Comparison of ENCODE assay signal across 13 cellular contexts in genomic region chr2:12514631-12515437, GRCh38.
DNase-seq lines count a peak whose midpoint lies in the region; ATAC-seq and TF ChIP-seq lines count a peak whose summit lies in the region.
"Had no signal": no experiment of that assay in that cellular context is flagged by ENCODE, and none has a peak within 500 bp of the region (broad histone marks: within the 10 kb centered on the region; RNA-seq: fewer than 3 reads in every experiment).

No MANE protein-coding gene starts in this region.

- peaks cover 14% of the 10 kb centered on the region for H3K4me1 ChIP-seq in parathyroid adenoma
- H3K4me1 ChIP-seq: A549 had no signal

- POLR2A ChIA-PET in activated naive CD8-positive, alpha-beta T cell treated with anti-CD3 and anti-CD28 coated beads, Interleukin-2, amount 10 ng/mL, durations not matched to agents 7 days and 5 days (lab: Charles Lee), result interaction anchor here (0.6 to 1.0 kb wide), 3 partner anchors 201 to 203 kb away, joined by 3 read pairs; no protein-coding TSS in a partner anchor

- intact Hi-C loops in left colon (cut with DNase I, micrococcal nuclease), result no loop called here

- peak overlapping the region; percentile 0 for H2AFZ ChIP-seq in parathyroid adenoma

- peaks cover 28% of the 10 kb centered on the region for H3K4me1 Mint-ChIP-seq in activated CD8-positive, alpha-beta memory T cell treated with anti-CD3 and anti-CD28 coated beads, Interleukin-2, amount 10 ng/mL, durations not matched to agents 7 days and 5 days
- peaks cover 19% of the 10 kb centered on the region for H3K4me1 Mint-ChIP-seq in activated naive CD8-positive, alpha-beta T cell treated with anti-CD3 and anti-CD28 coated beads, Interleukin-2, amount 10 ng/mL, durations not matched to agents 7 days and 5 days

- H3K9me3 ChIP-seq in parathyroid adenoma (ENCODE audit: control insufficient read depth, low read length), result no peaks in the 10 kb centered on the region
- H3K9me3 ChIP-seq: A549 had no signal

- no peaks in the 10 kb centered on the region for H3K36me3 ChIP-seq in parathyroid adenoma (ENCODE audit: control insufficient read depth, insufficient read depth, low read length)

- H3K27me3 ChIP-seq in parathyroid adenoma (ENCODE audit: control insufficient read depth, insufficient read depth, low read length), result no peaks in the 10 kb centered on the region

- peaks cover 6% of the 10 kb centered on the region for H3K9me3 Mint-ChIP-seq in activated CD8-positive, alpha-beta memory T cell treated with anti-CD3 and anti-CD28 coated beads, Interleukin-2, amount 10 ng/mL, durations not matched to agents 7 days and 5 days (ENCODE audit: low read depth)
- peaks cover 4% of the 10 kb centered on the region for H3K9me3 Mint-ChIP-seq in activated naive CD8-positive, alpha-beta T cell treated with anti-CD3 and anti-CD28 coated beads, Interleukin-2, amount 10 ng/mL, durations not matched to agents 7 days and 5 days

- peak; percentile 69 for DNase-seq in activated CD8-positive, alpha-beta memory T cell treated with anti-CD3 and anti-CD28 coated beads, Interleukin-2, amount 10 ng/mL, durations not matched to agents 7 days and 5 days
- no peak for DNase-seq in activated CD8-positive, alpha-beta memory T cell treated with anti-CD3 and anti-CD28 coated beads for 24 hours
- DNase-seq in SK-N-DZ (ENCODE audit: low spot score) (peak; percentile 75), left colon (no peak), NCI-H446 (lab: John Stamatoyannopoulos, UW) (no peak)
- DNase-seq in activated naive CD8-positive, alpha-beta T cell treated with anti-CD3 and anti-CD28 coated beads, Interleukin-2, amount 10 ng/mL, durations not matched to agents 7 days and 5 days, result no peak
- DNase-seq: DMS 273 treated with DMSO at 0.1 percent for 48 hours, HCEC 1CT, NCI-H2029, T-helper 9 cell had no signal

- H3K4me3 ChIP-seq in parathyroid adenoma (ENCODE audit: low read depth, low read length), result no peak overlapping the region
- H3K4me3 ChIP-seq: A549 had no signal

- H3K27me3 Mint-ChIP-seq in activated CD8-positive, alpha-beta memory T cell treated with anti-CD3 and anti-CD28 coated beads, Interleukin-2, amount 10 ng/mL, durations not matched to agents 7 days and 5 days, result peaks cover 2% of the 10 kb centered on the region
- H3K27me3 Mint-ChIP-seq in activated naive CD8-positive, alpha-beta T cell treated with anti-CD3 and anti-CD28 coated beads, Interleukin-2, amount 10 ng/mL, durations not matched to agents 7 days and 5 days, result peaks cover 2% of the 10 kb centered on the region

- no peak overlapping the region for H3K9ac ChIP-seq in parathyroid adenoma

- H3K27ac Mint-ChIP-seq in activated CD8-positive, alpha-beta memory T cell treated with anti-CD3 and anti-CD28 coated beads, Interleukin-2, amount 10 ng/mL, durations not matched to agents 7 days and 5 days, result peak overlapping the region; percentile 80
- H3K27ac Mint-ChIP-seq in activated naive CD8-positive, alpha-beta T cell treated with anti-CD3 and anti-CD28 coated beads, Interleukin-2, amount 10 ng/mL, durations not matched to agents 7 days and 5 days, result peak overlapping the region; percentile 34

- peaks cover 8% of the 10 kb centered on the region for H3K36me3 Mint-ChIP-seq in activated CD8-positive, alpha-beta memory T cell treated with anti-CD3 and anti-CD28 coated beads, Interleukin-2, amount 10 ng/mL, durations not matched to agents 7 days and 5 days
- H3K36me3 Mint-ChIP-seq in activated naive CD8-positive, alpha-beta T cell treated with anti-CD3 and anti-CD28 coated beads, Interleukin-2, amount 10 ng/mL, durations not matched to agents 7 days and 5 days, result peaks cover 11% of the 10 kb centered on the region

- no peak overlapping the region for H3K4me3 Mint-ChIP-seq in activated CD8-positive, alpha-beta memory T cell treated with anti-CD3 and anti-CD28 coated beads, Interleukin-2, amount 10 ng/mL, durations not matched to agents 7 days and 5 days
- H3K4me3 Mint-ChIP-seq in activated naive CD8-positive, alpha-beta T cell treated with anti-CD3 and anti-CD28 coated beads, Interleukin-2, amount 10 ng/mL, durations not matched to agents 7 days and 5 days, result peak overlapping the region; percentile 23

- ATAC-seq in activated CD8-positive, alpha-beta memory T cell treated with anti-CD3 and anti-CD28 coated beads, Interleukin-2, amount 10 ng/mL, durations not matched to agents 7 days and 5 days, result peak; percentile 90
- ATAC-seq in activated naive CD8-positive, alpha-beta T cell treated with anti-CD3 and anti-CD28 coated beads, Interleukin-2, amount 10 ng/mL, durations not matched to agents 7 days and 5 days (ENCODE audit: low read depth), result peak; percentile 92
- no peak for ATAC-seq in HG03280 (IDR thresholded peaks at IDR 0.05; ENCODE audit: unreplicated experiment)
- no peak for ATAC-seq in left colon
- ATAC-seq: A549 had no signal

- peak overlapping the region; percentile 4 for H3K4me2 ChIP-seq in parathyroid adenoma (ENCODE audit: low read length)
- H3K4me2 ChIP-seq: A549 had no signal

- peak overlapping the region; percentile 20 for H3K27ac ChIP-seq in parathyroid adenoma
- H3K27ac ChIP-seq: A549 had no signal

- TF ChIP-seq CTCF in parathyroid adenoma (IDR thresholded peaks at IDR 0.05), result no peak

- no peaks in the 10 kb centered on the region for H3K79me2 ChIP-seq in parathyroid adenoma

- CTCF ChIA-PET in activated CD8-positive, alpha-beta memory T cell treated with anti-CD3 and anti-CD28 coated beads, Interleukin-2, amount 10 ng/mL, durations not matched to agents 7 days and 5 days (lab: Charles Lee), result interaction anchor here (1.2 kb wide), 1 partner anchor 201 kb away, joined by 4 read pairs; no protein-coding TSS in a partner anchor

Comparison
In these comparisons a context has a peak if more than half of its experiments do, and no peak if none do; other contexts are left out.
1. DNase-seq: peak in activated CD8-positive, alpha-beta memory T cell treated with anti-CD3 and anti-CD28 coated beads, Interleukin-2, amount 10 ng/mL, durations not matched to agents 7 days and 5 days (single experiment) and SK-N-DZ (single experiment); none in activated CD8-positive, alpha-beta memory T cell treated with anti-CD3 and anti-CD28 coated beads for 24 hours (single experiment), activated naive CD8-positive, alpha-beta T cell treated with anti-CD3 and anti-CD28 coated beads, Interleukin-2, amount 10 ng/mL, durations not matched to agents 7 days and 5 days (single experiment), left colon (0 of 2) and NCI-H446 (0 of 2).
2. ATAC-seq: peak in activated CD8-positive, alpha-beta memory T cell treated with anti-CD3 and anti-CD28 coated beads, Interleukin-2, amount 10 ng/mL, durations not matched to agents 7 days and 5 days (single experiment) and activated naive CD8-positive, alpha-beta T cell treated with anti-CD3 and anti-CD28 coated beads, Interleukin-2, amount 10 ng/mL, durations not matched to agents 7 days and 5 days (single experiment); none in HG03280 (single experiment) and left colon (single experiment).